ENCODE assay signal across 8 cellular contexts in genomic region chr1:43367904-43368645, GRCh38. TPM values are rescaled to one million over a fixed set of nuclear protein-coding genes. Genes with fewer than 3 reads are reported as not detected.
DNase-seq lines count a peak whose midpoint lies in the region; ATAC-seq and TF ChIP-seq lines count a peak whose summit lies in the region.

TSS of gene ELOVL1 (minus strand) at chr1:43368011. CDS start at chr1:43365609, 2,402 bp downstream.

- no peaks in the 10 kb centered on the region for H3K27me3 ChIP-seq in mucosa of rectum (ENCODE audit: control insufficient read depth in 2 of 2, insufficient read depth in 2 of 2, low read length in 2 of 2)

- H3K4me1 Mint-ChIP-seq in IgD-negative memory B cell = peaks cover 23 to 24% (median 24%) of the 10 kb centered on the region in 3 donors

- H3K4me3 ChIP-seq in OCI-LY7 (ENCODE audit: low read depth, low read length, poor library complexity, severe bottlenecking) (peak within 1 kb of the TSS; percentile 93), mucosa of rectum (ENCODE audit: low read length in 2 of 2) (peak within 1 kb of the TSS; percentile 80 to 86)

- H2AFZ ChIP-seq in OCI-LY7 (ENCODE audit: low read length) = peak within 1 kb of the TSS; percentile 7; the same call in 1 of the 2 replicates

- peak within 1 kb of the TSS; percentile 90 to 96 for H3K9ac ChIP-seq in mucosa of rectum (ENCODE audit: low read depth in 1 of 2, low read length in 2 of 2)

- H4K20me1 ChIP-seq in OCI-LY7 (ENCODE audit: insufficient read depth, low read length) = no peaks in the 10 kb centered on the region

- peak within 1 kb of the TSS; percentile 88 to 99 (median 93) for H3K4me3 Mint-ChIP-seq in IgD-negative memory B cell

- DNase-seq in DMS 273 (lab: John Stamatoyannopoulos, UW; ENCODE audit: unreplicated experiment) (peak; percentile 94), OCI-LY7 (ENCODE audit: low spot score) (peak; percentile 92), activated T-cell treated with anti-CD3 and anti-CD28 coated beads for 24 hours (ENCODE audit: low read depth) (peak; percentile 89), epithelial cell of prostate (ENCODE audit: low read depth, low spot score) (peak; percentile 61)
- DNase-seq in stimulated activated CD8-positive, alpha-beta memory T cell treated with anti-CD3 and anti-CD28 coated beads, Interleukin-4, amount 100 ng/mL, for 48 hours = peak; percentile 92

- no peaks in the 10 kb centered on the region for H3K9me2 ChIP-seq in OCI-LY7 (ENCODE audit: insufficient read depth, low read length)

- H3K27ac ChIP-seq in OCI-LY7 (ENCODE audit: low read depth, low read length, poor library complexity, severe bottlenecking) = peak within 1 kb of the TSS; percentile 76
- H3K27ac ChIP-seq in epithelial cell of prostate = peak within 1 kb of the TSS; percentile 95
- H3K27ac ChIP-seq in mucosa of rectum (ENCODE audit: low read depth in 2 of 2, low read length in 2 of 2) = peak within 1 kb of the TSS; percentile 98

- peaks cover 25% of the 10 kb centered on the region for H3K36me3 ChIP-seq in OCI-LY7 (ENCODE audit: insufficient read depth, low read length)
- peaks cover 26 to 31% of the 10 kb centered on the region in 2 donors for H3K36me3 ChIP-seq in mucosa of rectum (ENCODE audit: control insufficient read depth in 2 of 2, insufficient read depth in 2 of 2, low read length in 2 of 2)

- H3K9me3 Mint-ChIP-seq in IgD-negative memory B cell = no peaks in the 10 kb centered on the region

- no TSS peak for BruUV-seq in OCI-LY7 (replicated peaks; lab: Mats Ljungman, UMichigan)

- H3K9me3 ChIP-seq in OCI-LY7 (ENCODE audit: low read length) (no peaks in the 10 kb centered on the region), mucosa of rectum (ENCODE audit: control insufficient read depth in 2 of 2, low read length in 2 of 2) (no peaks in the 10 kb centered on the region)

- H3K4me2 ChIP-seq in OCI-LY7 (ENCODE audit: low read length) = peak within 1 kb of the TSS; percentile 98

- TF ChIP-seq CTCF in OCI-LY7 (conservative IDR thresholded peaks at IDR 0.05; ENCODE audit: low read length) = peak; percentile 63

- peak within 1 kb of the TSS; percentile 87 to 94 (median 92) for H3K27ac Mint-ChIP-seq in IgD-negative memory B cell

- peak; percentile 68 for ATAC-seq in GM21515 (IDR thresholded peaks at IDR 0.05; ENCODE audit: unreplicated experiment)

- H3K79me2 ChIP-seq in OCI-LY7 (ENCODE audit: insufficient read depth, low read depth, low read length) = peaks cover 12% of the 10 kb centered on the region; the same call in 1 of the 2 replicates

- CTCF ChIA-PET in OCI-LY7 (lab: Charles Lee; ENCODE audit: unreplicated experiment) = interaction anchor here (1.0 kb wide), 2 partner anchors 10 to 46 kb away, joined by 3 to 6 read pairs; no protein-coding TSS in a partner anchor

- intact Hi-C loops in OCI-LY7 (cut with micrococcal nuclease; ENCODE audit: unreplicated experiment) = loop anchor here (1.0 kb wide), 2 partner anchors 10 to 21 kb away; partner anchors contain the start of genes CDC20, MED8 and SZT2

- H3K27me3 Mint-ChIP-seq in IgD-negative memory B cell = no peaks in the 10 kb centered on the region

- H3K4me1 ChIP-seq in OCI-LY7 (ENCODE audit: insufficient read depth, low read length, poor library complexity, severe bottlenecking) (peaks cover 18% of the 10 kb centered on the region), mucosa of rectum (ENCODE audit: control insufficient read depth in 2 of 2, insufficient read depth in 2 of 2, low read length in 2 of 2) (peaks cover 30 to 46% of the 10 kb centered on the region in 2 donors)

- H3K36me3 Mint-ChIP-seq in IgD-negative memory B cell = no peaks in the 10 kb centered on the region

- POLR2A ChIA-PET in OCI-LY7 (lab: Charles Lee) = interaction anchor here (0.7 to 1.4 kb wide), 8 partner anchors 8 to 282 kb away, joined by 3 to 13 read pairs (median 4); partner anchors contain the start of genes CDC20, KDM4A, MED8 and SZT2

RNA-seq across cellular contexts. Expression of gene ELOVL1, which starts in this region (rescaled TPM):
- polyA plus RNA-seq in IgD-negative memory B cell = 69.6 TPM
- 24.4 and 35.9 TPM in 2 replicates for total RNA-seq in OCI-LY7 (2014; rRNA removed; shearing (Covaris generic))
- 38.2 and 43.9 TPM in 2 replicates for total RNA-seq in OCI-LY7 (2022)

Comparison
In these comparisons a context has a peak if more than half of its experiments do, and no peak if none do; other contexts are left out.
1. Peak in every context shown above with its lines: DNase-seq, ATAC-seq, H3K4me3 ChIP-seq and H3K27ac ChIP-seq.